ENCODE assay signal across 20 cellular contexts in genomic region chr2:238267341-238267710, GRCh38. TPM values are rescaled to one million over a fixed set of nuclear protein-coding genes. Genes with fewer than 3 reads are reported as not detected.
DNase-seq lines count a peak whose midpoint lies in the region; ATAC-seq, FAIRE-seq and TF ChIP-seq lines count a peak whose summit lies in the region.
"Had no signal": no experiment of that assay in that cellular context is flagged by ENCODE, and none has a peak within 500 bp of the region (broad histone marks: within the 10 kb centered on the region; RNA-seq: fewer than 3 reads in every experiment).

No MANE protein-coding gene starts in this region.

- H3K9me2 ChIP-seq in MM.1S (replicated peaks; ENCODE audit: insufficient read depth, low read length), result no peaks in the 10 kb centered on the region

- peak; percentile 83 for FAIRE-seq in bronchial epithelial cell (lab: Jason Lieb, UNC)

- H3K4me3 ChIP-seq in MM.1S (ENCODE audit: low read length) (no peak overlapping the region), bronchial epithelial cell (ENCODE audit: low read depth, low read length) (no peak overlapping the region)
- H3K4me3 ChIP-seq: heart left ventricle, lower lobe of right lung had no signal

- no peaks in the 10 kb centered on the region for H3K36me3 Mint-ChIP-seq in activated naive CD4-positive, alpha-beta T cell treated with anti-CD3 and anti-CD28 coated beads, Interleukin-2, amount 50 U/mL, for 72 hours
- peaks cover 49% of the 10 kb centered on the region for H3K36me3 Mint-ChIP-seq in stimulated activated effector memory CD8-positive, alpha-beta T cell treated with anti-CD3 and anti-CD28 coated beads, Interleukin-12 subunit alpha, Interleukin-12 subunit beta, amount 100 ng/mL, for 72 hours

- no peaks in the 10 kb centered on the region for H3K9me3 ChIP-seq in MM.1S (replicated peaks; ENCODE audit: insufficient read depth, low read length)
- H3K9me3 ChIP-seq: heart left ventricle, lower lobe of right lung had no signal

- peak in 1 of 2 donors; percentile 52 for ATAC-seq in activated naive CD4-positive, alpha-beta T cell treated with anti-CD3 and anti-CD28 coated beads, Interleukin-2, amount 50 U/mL, for 72 hours
- ATAC-seq in stimulated activated effector memory CD8-positive, alpha-beta T cell treated with anti-CD3 and anti-CD28 coated beads, Interleukin-12 subunit alpha, Interleukin-12 subunit beta, amount 100 ng/mL, for 72 hours, result no peak
- ATAC-seq in HG03521 (IDR thresholded peaks at IDR 0.05; ENCODE audit: unreplicated experiment), result no peak
- ATAC-seq: heart left ventricle, lower lobe of right lung had no signal

- no peak for TF ChIP-seq CTCF in MM.1S (IDR thresholded peaks at IDR 0.05; ENCODE audit: low read length)
- TF ChIP-seq CTCF in bronchial epithelial cell (IDR thresholded peaks at IDR 0.05; ENCODE audit: insufficient read depth, low read length, severe bottlenecking), result no peak
- TF ChIP-seq CTCF in GM10266 (IDR thresholded peaks at IDR 0.05; ENCODE audit: control insufficient read depth, insufficient read depth, low read depth, missing control alignments), result no peak

- peaks cover 53% of the 10 kb centered on the region for H3K4me1 ChIP-seq in MM.1S (ENCODE audit: low read length)

- no peak overlapping the region for H3K4me3 Mint-ChIP-seq in stimulated activated effector memory CD8-positive, alpha-beta T cell treated with anti-CD3 and anti-CD28 coated beads, Interleukin-12 subunit alpha, Interleukin-12 subunit beta, amount 100 ng/mL, for 72 hours
- H3K4me3 Mint-ChIP-seq: CD4-positive, alpha-beta T cell had no signal

- DNase-seq in activated naive CD4-positive, alpha-beta T cell treated with anti-CD3 and anti-CD28 coated beads, Interleukin-2, amount 50 U/mL, for 72 hours (ENCODE audit: low spot score in 2 of 2), result no peak
- DNase-seq in activated naive CD4-positive, alpha-beta T cell treated with anti-CD3 and anti-CD28 coated beads, Interleukin-2, amount 50 U/mL, for 16 hours, result no peak
- DNase-seq in MM.1S (no peak), bronchial epithelial cell (ENCODE audit: low read depth) (peak; percentile 96), GM10266 (ENCODE audit: extremely low spot score) (no peak), NCI-H446 (lab: John Stamatoyannopoulos, UW) (no peak)
- no peak for DNase-seq in stimulated activated effector memory CD8-positive, alpha-beta T cell treated with anti-CD3 and anti-CD28 coated beads, Interleukin-12 subunit alpha, Interleukin-12 subunit beta, amount 100 ng/mL, for 72 hours (ENCODE audit: low spot score in 2 of 2)
- DNase-seq: activated effector memory CD4-positive, alpha-beta T cell treated with anti-CD3 and anti-CD28 coated beads, Interleukin-2, amount 50 U/mL, for 16 hours; anterior cingulate cortex; CD4-positive, alpha-beta T cell; cerebellar nuclear complex; effector CD4-positive, alpha-beta T cell; Kasumi-1; NCI-H1105; NCI-H69; nucleus accumbens; T1000 had no signal

- H3K79me2 ChIP-seq in MM.1S (ENCODE audit: low read length), result no peaks in the 10 kb centered on the region

- peak overlapping the region; percentile 66 for H3K4me2 ChIP-seq in MM.1S (ENCODE audit: low read depth, low read length)

- H3K9ac ChIP-seq in MM.1S (ENCODE audit: low read length), result peak overlapping the region; percentile 9; the same call in 1 of the 2 replicates

- H3F3A ChIP-seq in MM.1S (ENCODE audit: insufficient read depth, low read length), result peaks cover 46% of the 10 kb centered on the region

- 0 out of 2 replicates have a peak overlapping the region, but pooled peaks have one; percentile 22 for H2AFZ ChIP-seq in MM.1S (ENCODE audit: low read length)

- no peaks in the 10 kb centered on the region for H3K9me3 Mint-ChIP-seq in activated naive CD4-positive, alpha-beta T cell treated with anti-CD3 and anti-CD28 coated beads, Interleukin-2, amount 50 U/mL, for 72 hours
- H3K9me3 Mint-ChIP-seq in stimulated activated effector memory CD8-positive, alpha-beta T cell treated with anti-CD3 and anti-CD28 coated beads, Interleukin-12 subunit alpha, Interleukin-12 subunit beta, amount 100 ng/mL, for 72 hours, result no peaks in the 10 kb centered on the region
- H3K9me3 Mint-ChIP-seq: CD4-positive, alpha-beta T cell had no signal

- H3K4me1 Mint-ChIP-seq in stimulated activated effector memory CD8-positive, alpha-beta T cell treated with anti-CD3 and anti-CD28 coated beads, Interleukin-12 subunit alpha, Interleukin-12 subunit beta, amount 100 ng/mL, for 72 hours, result peaks cover 8% of the 10 kb centered on the region

- H3K27me3 ChIP-seq in MM.1S (replicated peaks; ENCODE audit: insufficient read depth, low read length), result no peaks in the 10 kb centered on the region
- no peaks in the 10 kb centered on the region for H3K27me3 ChIP-seq in bronchial epithelial cell (ENCODE audit: control insufficient read depth, insufficient read depth, low read length)
- H3K27me3 ChIP-seq: heart left ventricle had no signal

- H3K27ac Mint-ChIP-seq in activated naive CD4-positive, alpha-beta T cell treated with anti-CD3 and anti-CD28 coated beads, Interleukin-2, amount 50 U/mL, for 72 hours, result peak overlapping the region; percentile 79 to 93
- peak overlapping the region; percentile 75 for H3K27ac Mint-ChIP-seq in stimulated activated effector memory CD8-positive, alpha-beta T cell treated with anti-CD3 and anti-CD28 coated beads, Interleukin-12 subunit alpha, Interleukin-12 subunit beta, amount 100 ng/mL, for 72 hours
- H3K27ac Mint-ChIP-seq: CD4-positive, alpha-beta T cell had no signal

- no peaks in the 10 kb centered on the region for H3K36me3 ChIP-seq in MM.1S (replicated peaks; ENCODE audit: insufficient read depth, low read length)
- peaks cover 33% of the 10 kb centered on the region for H3K36me3 ChIP-seq in bronchial epithelial cell (ENCODE audit: control insufficient read depth, insufficient read depth, low read length)

- peak overlapping the region; percentile 96; the same call in 1 of the 2 replicates for H3K27ac ChIP-seq in MM.1S (ENCODE audit: low read length)
- H3K27ac ChIP-seq: heart left ventricle, lower lobe of right lung had no signal

- H4K20me1 ChIP-seq in MM.1S (ENCODE audit: insufficient read depth, low read length), result no peaks in the 10 kb centered on the region

RNA-seq across cellular contexts. Expression of gene PER2, which starts 21.1 kb away (rescaled TPM):
- total RNA-seq in activated naive CD4-positive, alpha-beta T cell treated with anti-CD3 and anti-CD28 coated beads, Interleukin-2, amount 50 U/mL, for 72 hours, result 10 to 100 TPM; 11.5 to 15.0 TPM
- total RNA-seq in bronchial epithelial cell, result 11.3 and 19.1 TPM in 2 replicates

RNA-seq across cellular contexts. Expression of gene HES6, which starts 27.5 kb away (rescaled TPM):
- total RNA-seq in activated naive CD4-positive, alpha-beta T cell treated with anti-CD3 and anti-CD28 coated beads, Interleukin-2, amount 50 U/mL, for 72 hours, result 1 to 10 TPM; 4.7 to 5.1 TPM
- total RNA-seq in bronchial epithelial cell, result 36.1 and 44.3 TPM in 2 replicates

RNA-seq across cellular contexts. Expression of gene TRAF3IP1, which starts 53.0 kb away (rescaled TPM):
- 10 to 100 TPM in 1 of 2 donors, 1 to 10 TPM in 1; 1.0 to 11.7 TPM for total RNA-seq in activated naive CD4-positive, alpha-beta T cell treated with anti-CD3 and anti-CD28 coated beads, Interleukin-2, amount 50 U/mL, for 72 hours
- total RNA-seq in bronchial epithelial cell, result 9.2 and 11.4 TPM in 2 replicates
